In genomic region chr11:34105079-34105956, GRCh38 we compare ENCODE assay signal across 8 cellular contexts. TPM values are rescaled to one million over a fixed set of nuclear protein-coding genes. Genes with fewer than 3 reads are reported as not detected.
DNase-seq lines count a peak whose midpoint lies in the region; ATAC-seq and TF ChIP-seq lines count a peak whose summit lies in the region.

TSS of gene NAT10 (plus strand) at chr11:34105629. CDS start at chr11:34108226, 2,597 bp downstream.

- peaks cover 46% of the 10 kb centered on the region for H3K36me3 Mint-ChIP-seq in activated CD4-positive, alpha-beta T cell treated with anti-CD3 and anti-CD28 coated beads, Interleukin-2, amount 10 ng/mL, durations not matched to agents 24 days and 14 days (ENCODE audit: low read depth)

- peak within 1 kb of the TSS; percentile 97 for H3K4me3 Mint-ChIP-seq in activated CD4-positive, alpha-beta T cell treated with anti-CD3 and anti-CD28 coated beads, Interleukin-2, amount 10 ng/mL, durations not matched to agents 24 days and 14 days

- intact Hi-C loops in activated CD4-positive, alpha-beta T cell treated with anti-CD3 and anti-CD28 coated beads, Interleukin-2, amount 10 ng/mL, durations not matched to agents 24 days and 14 days (cut with micrococcal nuclease) = loop anchor here (1.0 kb wide), 5 partner anchors 52 to 811 kb away; partner anchors contain the start of genes APIP and PDHX
- intact Hi-C loops in left colon (cut with DNase I, micrococcal nuclease) = loop anchor here in 1 of 2 donors (5.0 kb wide), 1 partner anchor 53 kb away; the partner anchor contains the start of gene CAPRIN1

- peak; percentile 91 for ATAC-seq in GM19328 (IDR thresholded peaks at IDR 0.05; ENCODE audit: unreplicated experiment)
- ATAC-seq in HG03520 (IDR thresholded peaks at IDR 0.05; ENCODE audit: unreplicated experiment) = peak; percentile 92
- peak; percentile 93 for ATAC-seq in left colon

- H3K4me1 Mint-ChIP-seq in activated CD4-positive, alpha-beta T cell treated with anti-CD3 and anti-CD28 coated beads, Interleukin-2, amount 10 ng/mL, durations not matched to agents 24 days and 14 days = peaks cover 47% of the 10 kb centered on the region

- H3K9me3 Mint-ChIP-seq in activated CD4-positive, alpha-beta T cell treated with anti-CD3 and anti-CD28 coated beads, Interleukin-2, amount 10 ng/mL, durations not matched to agents 24 days and 14 days = no peaks in the 10 kb centered on the region

- H3K27ac Mint-ChIP-seq in activated CD4-positive, alpha-beta T cell treated with anti-CD3 and anti-CD28 coated beads, Interleukin-2, amount 10 ng/mL, durations not matched to agents 24 days and 14 days = peak within 1 kb of the TSS; percentile 90

- H3K27ac ChIP-seq in C4-2B = peak within 1 kb of the TSS; percentile 90
- peak within 1 kb of the TSS; percentile 94 to 95 for H3K27ac ChIP-seq in coronary artery

- TF ChIP-seq CTCF in C4-2B (conservative IDR thresholded peaks at IDR 0.05) = peak; percentile 6; the same call in 1 of the 2 replicates
- TF ChIP-seq CTCF in coronary artery (IDR thresholded peaks at IDR 0.05) = no peak

- H3K27me3 Mint-ChIP-seq in activated CD4-positive, alpha-beta T cell treated with anti-CD3 and anti-CD28 coated beads, Interleukin-2, amount 10 ng/mL, durations not matched to agents 24 days and 14 days = peaks cover 3% of the 10 kb centered on the region

- peak; percentile 99 for DNase-seq in NCI-H526 treated with DMSO at 0.1 percent for 48 hours (lab: John Stamatoyannopoulos, UW)
- peak; percentile 99 for DNase-seq in activated CD4-positive, alpha-beta T cell treated with anti-CD3 and anti-CD28 coated beads, Interleukin-2, amount 10 ng/mL, durations not matched to agents 24 days and 14 days
- DNase-seq in coronary artery (ENCODE audit: low spot score) = peak; percentile 98
- peak; percentile 98 for DNase-seq in left colon
- DNase-seq in stimulated activated CD4-positive, alpha-beta T cell treated with anti-CD3 and anti-CD28 coated beads, Interleukin-1b, Interleukin-23, amount 100 ng/mL, for 48 hours = peak; percentile 98

- H3K4me3 ChIP-seq in coronary artery = peak within 1 kb of the TSS; percentile 86

RNA-seq across cellular contexts. Expression of gene NAT10, which starts in this region (rescaled TPM):
- total RNA-seq in activated CD4-positive, alpha-beta T cell treated with anti-CD3 and anti-CD28 coated beads, Interleukin-2, amount 10 ng/mL, durations not matched to agents 24 days and 14 days = 162 and 169 TPM in 2 replicates
- 10 to 100 TPM; 22.5 to 30.6 TPM for total RNA-seq in left colon

Comparison
In these comparisons a context has a peak if more than half of its experiments do, and no peak if none do; other contexts are left out.
1. Peak in every context shown above with its lines: DNase-seq, ATAC-seq, H3K4me3 ChIP-seq and H3K27ac ChIP-seq.